In genomic region chr13:95191821-95192220, GRCh38 we compare ENCODE assay signal across 8 cellular contexts.
DNase-seq lines count a peak whose midpoint lies in the region; ATAC-seq and TF ChIP-seq lines count a peak whose summit lies in the region.

No MANE protein-coding gene starts in this region.

- ATAC-seq in GM21367 (IDR thresholded peaks at IDR 0.05; ENCODE audit: unreplicated experiment) (peak; percentile 95), HG03575 (IDR thresholded peaks at IDR 0.05; ENCODE audit: extremely low read depth, insufficient number of reproducible peaks, low FRiP score, unreplicated experiment) (peak; percentile 47)

- BruUV-seq in OCI-LY7 (replicated peaks; lab: Mats Ljungman, UMichigan) = no TSS peak

- no peak overlapping the region for H3K27ac ChIP-seq in OCI-LY7 (ENCODE audit: low read depth, low read length, poor library complexity, severe bottlenecking)
- H3K27ac ChIP-seq in neuronal stem cell (replicated peaks; ENCODE audit: low read length) = no peak overlapping the region
- no peak overlapping the region for H3K27ac ChIP-seq in suprapubic skin

- H3K4ac ChIP-seq in neuronal stem cell (ENCODE audit: low read length) = no peak overlapping the region

- H3K9me2 ChIP-seq in OCI-LY7 (ENCODE audit: insufficient read depth, low read length) = no peaks in the 10 kb centered on the region

- H3K4me1 ChIP-seq in OCI-LY7 (ENCODE audit: insufficient read depth, low read length, poor library complexity, severe bottlenecking) (peaks cover 6% of the 10 kb centered on the region), neuronal stem cell (ENCODE audit: control insufficient read depth in 2 of 2, insufficient read depth in 1 of 2, low read depth in 1 of 2, low read length in 2 of 2) (peaks cover 3 to 8% of the 10 kb centered on the region in 2 donors), suprapubic skin (no peaks in the 10 kb centered on the region)

- no peak overlapping the region for H3K4me2 ChIP-seq in OCI-LY7 (ENCODE audit: low read length)
- H3K4me2 ChIP-seq in neuronal stem cell (ENCODE audit: insufficient read depth, low read length, poor library complexity, severe bottlenecking) = no peak overlapping the region

- no peaks in the 10 kb centered on the region for H3K79me2 ChIP-seq in OCI-LY7 (ENCODE audit: insufficient read depth, low read depth, low read length)

- TF ChIP-seq POLR2A in suprapubic skin (IDR thresholded peaks at IDR 0.05) = no peak

- TF ChIP-seq CTCF in OCI-LY7 (conservative IDR thresholded peaks at IDR 0.05; ENCODE audit: low read length) (peak; percentile 82), fibroblast of pulmonary artery (IDR thresholded peaks at IDR 0.05; ENCODE audit: low read length, missing control alignments) (peak; percentile 98), suprapubic skin (IDR thresholded peaks at IDR 0.05) (peak; percentile 27 to 61)

- intact Hi-C loops in OCI-LY7 (cut with micrococcal nuclease; ENCODE audit: unreplicated experiment) = loop anchor here (2.0 kb wide), 1 partner anchor 109 kb away; the partner anchor contains the start of gene ABCC4

- no peaks in the 10 kb centered on the region for H3K79me1 ChIP-seq in neuronal stem cell (ENCODE audit: low read depth, low read length)

- H2AK5ac ChIP-seq in neuronal stem cell (ENCODE audit: low read depth, low read length) = no peak overlapping the region

- H4K20me1 ChIP-seq in OCI-LY7 (ENCODE audit: insufficient read depth, low read length) = no peaks in the 10 kb centered on the region

- no peak for TF ChIP-seq EP300 in suprapubic skin (IDR thresholded peaks at IDR 0.05)

- no peak overlapping the region for H3K18ac ChIP-seq in neuronal stem cell (ENCODE audit: low read length)

- H3K23ac ChIP-seq in neuronal stem cell (ENCODE audit: low read depth, low read length, poor library complexity) = no peak overlapping the region

- no peak overlapping the region for H2BK5ac ChIP-seq in neuronal stem cell (ENCODE audit: low read length)

- no peak overlapping the region for H2AFZ ChIP-seq in OCI-LY7 (ENCODE audit: low read length)
- no peak overlapping the region for H2AFZ ChIP-seq in neuronal stem cell (ENCODE audit: low read length)

- DNase-seq in DMS114 treated with DMSO at 0.1 percent for 48 hours (lab: John Stamatoyannopoulos, UW; ENCODE audit: unreplicated experiment) = peak; percentile 30
- peak; percentile 74 for DNase-seq in OCI-LY7 (ENCODE audit: low spot score)
- peak; percentile 66 for DNase-seq in activated T-cell treated with anti-CD3 and anti-CD28 coated beads, Interleukin-2, amount 50 U/mL, for 1 hour
- DNase-seq in fibroblast of pulmonary artery (ENCODE audit: low read depth) = peak; percentile 88
- DNase-seq in neuronal stem cell (ENCODE audit: low spot score) = peak; percentile 74
- DNase-seq in suprapubic skin (ENCODE audit: low spot score in 2 of 2) = peak in 1 of 2 donors; percentile 66

- no CpG with 5 or more reads among the region's 4 CpGs for WGBS in neuronal stem cell (ENCODE audit: extremely low coverage in 2 of 2, insufficient read length in 2 of 2, insufficient replicate concordance in 1 of 2), 2 donors
- WGBS in suprapubic skin = 66% methylated on average over 3 of the region's 4 CpGs

- CTCF ChIA-PET in OCI-LY7 (lab: Charles Lee; ENCODE audit: unreplicated experiment) = interaction anchor here (0.7 kb wide), 1 partner anchor 213 kb away, joined by 3 read pairs; no protein-coding TSS in a partner anchor

- H3K4me3 ChIP-seq in OCI-LY7 (ENCODE audit: low read depth, low read length, poor library complexity, severe bottlenecking) (no peak overlapping the region), fibroblast of pulmonary artery (replicated peaks; ENCODE audit: low read depth, low read length) (no peak overlapping the region), neuronal stem cell (ENCODE audit: low read length in 2 of 2) (no peak overlapping the region), suprapubic skin (no peak overlapping the region)

- POLR2A ChIA-PET in OCI-LY7 (lab: Charles Lee) = interaction anchor here (0.5 kb wide), 1 partner anchor 133 kb away, joined by 4 read pairs; no protein-coding TSS in a partner anchor

- no peak overlapping the region for H3K14ac ChIP-seq in neuronal stem cell (ENCODE audit: low read length)

- H3K9me3 ChIP-seq in OCI-LY7 (ENCODE audit: low read length) (no peaks in the 10 kb centered on the region), neuronal stem cell (replicated peaks in 1 of 2; ENCODE audit: control insufficient read depth in 2 of 2, insufficient read depth in 1 of 2, low read depth in 1 of 2, low read length in 2 of 2) (peaks cover 0 to 4% of the 10 kb centered on the region in 2 donors), suprapubic skin (no peaks in the 10 kb centered on the region)

- H3K27me3 ChIP-seq in neuronal stem cell (ENCODE audit: control insufficient read depth in 3 of 3, insufficient read depth in 3 of 3, low read depth in 1 of 3, low read length in 3 of 3) = no peaks in the 10 kb centered on the region
- no peaks in the 10 kb centered on the region for H3K27me3 ChIP-seq in suprapubic skin

- no peak overlapping the region for H4K8ac ChIP-seq in neuronal stem cell (ENCODE audit: low read depth, low read length)

- H2BK120ac ChIP-seq in neuronal stem cell (ENCODE audit: low read depth, low read length) = no peak overlapping the region

- H3K9ac ChIP-seq in neuronal stem cell (ENCODE audit: low read depth, low read length, poor library complexity) = no peak overlapping the region

- no peak overlapping the region for H2BK15ac ChIP-seq in neuronal stem cell (ENCODE audit: low read length)

- no peaks in the 10 kb centered on the region for H3K36me3 ChIP-seq in OCI-LY7 (ENCODE audit: insufficient read depth, low read length)
- peaks cover 4 to 18% of the 10 kb centered on the region in 2 donors for H3K36me3 ChIP-seq in neuronal stem cell (replicated peaks in 1 of 2; ENCODE audit: control insufficient read depth in 2 of 2, insufficient read depth in 2 of 2, low read length in 2 of 2)
- H3K36me3 ChIP-seq in suprapubic skin = no peaks in the 10 kb centered on the region

- H4K91ac ChIP-seq in neuronal stem cell (ENCODE audit: low read depth, low read length, poor library complexity) = no peak overlapping the region

- no peak overlapping the region for H2BK12ac ChIP-seq in neuronal stem cell (ENCODE audit: low read length)

Comparison
In these comparisons a context has a peak if more than half of its experiments do, and no peak if none do; other contexts are left out.
1. CTCF ChIP-seq: peak in every context shown above with its lines; median percentile 98 in fibroblast of pulmonary artery; 82 in OCI-LY7; 44 in suprapubic skin.